ENCODE assay signal across 1 cellular context in the genomic region with DNA sequence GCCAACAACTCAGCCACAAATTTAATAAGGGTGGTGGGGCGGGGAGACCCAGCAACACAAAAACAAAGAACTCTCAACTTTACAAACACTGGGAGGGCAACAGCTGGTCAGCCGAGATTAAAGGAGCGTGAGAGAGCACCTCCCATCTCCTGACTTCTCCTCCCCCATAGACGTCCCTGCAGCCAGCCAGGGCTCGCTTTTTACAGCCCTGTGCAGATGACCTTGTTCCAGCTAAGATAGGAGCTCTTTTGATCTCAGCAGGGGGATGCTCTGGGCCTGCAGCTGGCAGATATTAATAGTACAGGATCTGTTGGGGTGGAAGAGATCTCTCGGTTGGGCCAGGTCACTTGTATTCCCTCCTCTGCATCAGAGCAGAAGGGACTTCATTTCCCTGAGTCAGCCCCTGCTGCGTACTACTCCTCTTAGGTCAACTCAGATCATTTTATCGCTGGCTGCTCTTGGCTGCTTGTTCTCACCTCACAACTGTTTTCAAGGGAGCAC.
TF ChIP-seq lines count a peak whose summit lies in the region.

No MANE protein-coding gene starts in this region.

TF ChIP-seq in K562, 482 proteins besides CTCF, POLR2A, EP300 and RAD21 (continued from another document and continues in another):
- TF ChIP-seq, protein P1, sequence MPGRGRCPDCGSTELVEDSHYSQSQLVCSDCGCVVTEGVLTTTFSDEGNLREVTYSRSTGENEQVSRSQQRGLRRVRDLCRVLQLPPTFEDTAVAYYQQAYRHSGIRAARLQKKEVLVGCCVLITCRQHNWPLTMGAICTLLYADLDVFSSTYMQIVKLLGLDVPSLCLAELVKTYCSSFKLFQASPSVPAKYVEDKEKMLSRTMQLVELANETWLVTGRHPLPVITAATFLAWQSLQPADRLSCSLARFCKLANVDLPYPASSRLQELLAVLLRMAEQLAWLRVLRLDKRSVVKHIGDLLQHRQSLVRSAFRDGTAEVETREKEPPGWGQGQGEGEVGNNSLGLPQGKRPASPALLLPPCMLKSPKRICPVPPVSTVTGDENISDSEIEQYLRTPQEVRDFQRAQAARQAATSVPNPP (IDR thresholded peaks at IDR 0.05; ENCODE audit: borderline replicate concordance, insufficient read depth, insufficient read length) = no peak
- TF ChIP-seq ZNF143 (CRISPR knock-in tag; IDR thresholded peaks at IDR 0.05) (no peak), ZFX (CRISPR knock-in tag; IDR thresholded peaks at IDR 0.05) (peak; percentile 19; the same call in 1 of the 2 replicates), RB1 (IDR thresholded peaks at IDR 0.05; ENCODE audit: low read depth) (no peak), CBX5 (IDR thresholded peaks at IDR 0.05; ENCODE audit: borderline replicate concordance, low read depth) (no peak), ZNF263 (CRISPR knock-in tag; IDR thresholded peaks at IDR 0.05; ENCODE audit: borderline replicate concordance) (peak; percentile 46; the same call in 1 of the 2 replicates), ZNF584 (CRISPR knock-in tag; IDR thresholded peaks at IDR 0.05; ENCODE audit: low read depth) (peak; percentile 35; the same call in 1 of the 2 replicates), ZNF347 (CRISPR knock-in tag; IDR thresholded peaks at IDR 0.05; ENCODE audit: low read depth) (no peak), SMAD3 (CRISPR knock-in tag; conservative IDR thresholded peaks at IDR 0.05) (no peak), HNRNPLL (IDR thresholded peaks at IDR 0.05; ENCODE audit: low read depth, low read length, poor library complexity, severe bottlenecking) (no peak), IRF2 (CRISPR knock-in tag; IDR thresholded peaks at IDR 0.05) (no peak), RBM15 (IDR thresholded peaks at IDR 0.05; ENCODE audit: insufficient read depth, low read length) (no peak), PPARD (CRISPR knock-in tag; IDR thresholded peaks at IDR 0.05) (no peak), PHF20 (IDR thresholded peaks at IDR 0.05; ENCODE audit: partially characterized antibody) (no peak), ZNF561 (CRISPR knock-in tag; conservative IDR thresholded peaks at IDR 0.05) (no peak), ZC3H4 (CRISPR knock-in tag; IDR thresholded peaks at IDR 0.05; ENCODE audit: borderline replicate concordance) (no peak), GTF2E2 (tag; IDR thresholded peaks at IDR 0.05) (no peak), BCL6 (CRISPR knock-in tag; IDR thresholded peaks at IDR 0.05) (no peak), HSF4 (CRISPR knock-in tag; IDR thresholded peaks at IDR 0.05; ENCODE audit: borderline replicate concordance) (no peak), ZNF589 (CRISPR knock-in tag; IDR thresholded peaks at IDR 0.05; ENCODE audit: low read depth) (peak; percentile 91; the same call in 1 of the 2 replicates), SREBF1 (IDR thresholded peaks at IDR 0.05; ENCODE audit: borderline replicate concordance, low read depth, low read length) (peak; percentile 58; the same call in 1 of the 2 replicates), MCM2 (IDR thresholded peaks at IDR 0.05; ENCODE audit: low read depth) (no peak), ZNF197 (CRISPR knock-in tag; IDR thresholded peaks at IDR 0.05; ENCODE audit: low read depth) (0 out of 2 replicates have a peak, but pooled peaks have one; percentile 63), MTA3 (IDR thresholded peaks at IDR 0.05; ENCODE audit: borderline replicate concordance) (no peak), FOXA1 (IDR thresholded peaks at IDR 0.05; ENCODE audit: borderline replicate concordance) (no peak), SIN3B (IDR thresholded peaks at IDR 0.05; ENCODE audit: low read depth) (no peak), GABPB1 (CRISPR knock-in tag; IDR thresholded peaks at IDR 0.05) (0 out of 2 replicates have a peak, but pooled peaks have one; percentile 29), STAT5A (IDR thresholded peaks at IDR 0.05; ENCODE audit: borderline replicate concordance, low read length) (peak; percentile 88), KAT8 (IDR thresholded peaks at IDR 0.05; ENCODE audit: low read depth) (no peak), RBM39 (optimal IDR thresholded peaks at IDR 0.05; ENCODE audit: low read depth, low read length) (no peak), SMARCC2 (IDR thresholded peaks at IDR 0.05; ENCODE audit: low read depth) (peak; percentile 87), ZNF717 (CRISPR knock-in tag; IDR thresholded peaks at IDR 0.05) (no peak), TCFL5 (CRISPR knock-in tag; conservative IDR thresholded peaks at IDR 0.05) (no peak), ZNF174 (CRISPR knock-in tag; IDR thresholded peaks at IDR 0.05) (no peak), SNIP1 (IDR thresholded peaks at IDR 0.05; ENCODE audit: low read depth) (no peak), DACH1 (IDR thresholded peaks at IDR 0.05; ENCODE audit: partially characterized antibody) (peak; percentile 96), ZNF133 (CRISPR knock-in tag; IDR thresholded peaks at IDR 0.05) (no peak), L3MBTL2 (IDR thresholded peaks at IDR 0.05) (0 out of 2 replicates have a peak, but pooled peaks have one; percentile 19)
- TF ChIP-seq, protein P2, sequence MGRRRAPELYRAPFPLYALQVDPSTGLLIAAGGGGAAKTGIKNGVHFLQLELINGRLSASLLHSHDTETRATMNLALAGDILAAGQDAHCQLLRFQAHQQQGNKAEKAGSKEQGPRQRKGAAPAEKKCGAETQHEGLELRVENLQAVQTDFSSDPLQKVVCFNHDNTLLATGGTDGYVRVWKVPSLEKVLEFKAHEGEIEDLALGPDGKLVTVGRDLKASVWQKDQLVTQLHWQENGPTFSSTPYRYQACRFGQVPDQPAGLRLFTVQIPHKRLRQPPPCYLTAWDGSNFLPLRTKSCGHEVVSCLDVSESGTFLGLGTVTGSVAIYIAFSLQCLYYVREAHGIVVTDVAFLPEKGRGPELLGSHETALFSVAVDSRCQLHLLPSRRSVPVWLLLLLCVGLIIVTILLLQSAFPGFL (CRISPR knock-in tag; IDR thresholded peaks at IDR 0.05) = no peak
- TF ChIP-seq, protein P3, sequence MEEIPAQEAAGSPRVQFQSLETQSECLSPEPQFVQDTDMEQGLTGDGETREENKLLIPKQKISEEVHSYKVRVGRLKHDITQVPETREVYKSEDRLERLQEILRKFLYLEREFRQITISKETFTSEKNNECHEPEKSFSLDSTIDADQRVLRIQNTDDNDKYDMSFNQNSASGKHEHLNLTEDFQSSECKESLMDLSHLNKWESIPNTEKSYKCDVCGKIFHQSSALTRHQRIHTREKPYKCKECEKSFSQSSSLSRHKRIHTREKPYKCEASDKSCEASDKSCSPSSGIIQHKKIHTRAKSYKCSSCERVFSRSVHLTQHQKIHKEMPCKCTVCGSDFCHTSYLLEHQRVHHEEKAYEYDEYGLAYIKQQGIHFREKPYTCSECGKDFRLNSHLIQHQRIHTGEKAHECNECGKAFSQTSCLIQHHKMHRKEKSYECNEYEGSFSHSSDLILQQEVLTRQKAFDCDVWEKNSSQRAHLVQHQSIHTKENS (CRISPR knock-in tag; IDR thresholded peaks at IDR 0.05) = no peak
- TF ChIP-seq, protein P4, sequence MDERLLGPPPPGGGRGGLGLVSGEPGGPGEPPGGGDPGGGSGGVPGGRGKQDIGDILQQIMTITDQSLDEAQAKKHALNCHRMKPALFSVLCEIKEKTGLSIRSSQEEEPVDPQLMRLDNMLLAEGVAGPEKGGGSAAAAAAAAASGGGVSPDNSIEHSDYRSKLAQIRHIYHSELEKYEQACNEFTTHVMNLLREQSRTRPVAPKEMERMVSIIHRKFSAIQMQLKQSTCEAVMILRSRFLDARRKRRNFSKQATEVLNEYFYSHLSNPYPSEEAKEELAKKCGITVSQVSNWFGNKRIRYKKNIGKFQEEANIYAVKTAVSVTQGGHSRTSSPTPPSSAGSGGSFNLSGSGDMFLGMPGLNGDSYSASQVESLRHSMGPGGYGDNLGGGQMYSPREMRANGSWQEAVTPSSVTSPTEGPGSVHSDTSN (CRISPR knock-in tag; IDR thresholded peaks at IDR 0.05; ENCODE audit: low read depth) = no peak
- TF ChIP-seq, protein P4 (tag; conservative IDR thresholded peaks at IDR 0.05; ENCODE audit: low read depth) = peak; percentile 67
- TF ChIP-seq, protein P5, sequence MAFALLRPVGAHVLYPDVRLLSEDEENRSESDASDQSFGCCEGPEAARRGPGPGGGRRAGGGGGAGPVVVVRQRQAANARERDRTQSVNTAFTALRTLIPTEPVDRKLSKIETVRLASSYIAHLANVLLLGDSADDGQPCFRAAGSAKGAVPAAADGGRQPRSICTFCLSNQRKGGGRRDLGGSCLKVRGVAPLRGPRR (CRISPR knock-in tag; IDR thresholded peaks at IDR 0.05) = no peak
- TF ChIP-seq, protein P6, sequence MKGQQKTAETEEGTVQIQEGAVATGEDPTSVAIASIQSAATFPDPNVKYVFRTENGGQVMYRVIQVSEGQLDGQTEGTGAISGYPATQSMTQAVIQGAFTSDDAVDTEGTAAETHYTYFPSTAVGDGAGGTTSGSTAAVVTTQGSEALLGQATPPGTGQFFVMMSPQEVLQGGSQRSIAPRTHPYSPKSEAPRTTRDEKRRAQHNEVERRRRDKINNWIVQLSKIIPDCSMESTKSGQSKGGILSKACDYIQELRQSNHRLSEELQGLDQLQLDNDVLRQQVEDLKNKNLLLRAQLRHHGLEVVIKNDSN (CRISPR knock-in tag; IDR thresholded peaks at IDR 0.05) = no peak
- TF ChIP-seq, protein P7, sequence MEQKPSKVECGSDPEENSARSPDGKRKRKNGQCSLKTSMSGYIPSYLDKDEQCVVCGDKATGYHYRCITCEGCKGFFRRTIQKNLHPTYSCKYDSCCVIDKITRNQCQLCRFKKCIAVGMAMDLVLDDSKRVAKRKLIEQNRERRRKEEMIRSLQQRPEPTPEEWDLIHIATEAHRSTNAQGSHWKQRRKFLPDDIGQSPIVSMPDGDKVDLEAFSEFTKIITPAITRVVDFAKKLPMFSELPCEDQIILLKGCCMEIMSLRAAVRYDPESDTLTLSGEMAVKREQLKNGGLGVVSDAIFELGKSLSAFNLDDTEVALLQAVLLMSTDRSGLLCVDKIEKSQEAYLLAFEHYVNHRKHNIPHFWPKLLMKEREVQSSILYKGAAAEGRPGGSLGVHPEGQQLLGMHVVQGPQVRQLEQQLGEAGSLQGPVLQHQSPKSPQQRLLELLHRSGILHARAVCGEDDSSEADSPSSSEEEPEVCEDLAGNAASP (IDR thresholded peaks at IDR 0.05) = no peak
- TF ChIP-seq, protein P8, sequence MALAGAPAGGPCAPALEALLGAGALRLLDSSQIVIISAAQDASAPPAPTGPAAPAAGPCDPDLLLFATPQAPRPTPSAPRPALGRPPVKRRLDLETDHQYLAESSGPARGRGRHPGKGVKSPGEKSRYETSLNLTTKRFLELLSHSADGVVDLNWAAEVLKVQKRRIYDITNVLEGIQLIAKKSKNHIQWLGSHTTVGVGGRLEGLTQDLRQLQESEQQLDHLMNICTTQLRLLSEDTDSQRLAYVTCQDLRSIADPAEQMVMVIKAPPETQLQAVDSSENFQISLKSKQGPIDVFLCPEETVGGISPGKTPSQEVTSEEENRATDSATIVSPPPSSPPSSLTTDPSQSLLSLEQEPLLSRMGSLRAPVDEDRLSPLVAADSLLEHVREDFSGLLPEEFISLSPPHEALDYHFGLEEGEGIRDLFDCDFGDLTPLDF (CRISPR knock-in tag; IDR thresholded peaks at IDR 0.05) = no peak
- TF ChIP-seq, protein P9, sequence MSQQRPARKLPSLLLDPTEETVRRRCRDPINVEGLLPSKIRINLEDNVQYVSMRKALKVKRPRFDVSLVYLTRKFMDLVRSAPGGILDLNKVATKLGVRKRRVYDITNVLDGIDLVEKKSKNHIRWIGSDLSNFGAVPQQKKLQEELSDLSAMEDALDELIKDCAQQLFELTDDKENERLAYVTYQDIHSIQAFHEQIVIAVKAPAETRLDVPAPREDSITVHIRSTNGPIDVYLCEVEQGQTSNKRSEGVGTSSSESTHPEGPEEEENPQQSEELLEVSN (IDR thresholded peaks at IDR 0.05; ENCODE audit: borderline replicate concordance in 1 of 2, extremely low read depth in 1 of 2, insufficient read depth in 1 of 2, insufficient read length in 1 of 2, low read depth in 1 of 2, low read length in 1 of 2, poor library complexity in 1 of 2, severe bottlenecking in 1 of 2) = no peak
- TF ChIP-seq, protein P10, sequence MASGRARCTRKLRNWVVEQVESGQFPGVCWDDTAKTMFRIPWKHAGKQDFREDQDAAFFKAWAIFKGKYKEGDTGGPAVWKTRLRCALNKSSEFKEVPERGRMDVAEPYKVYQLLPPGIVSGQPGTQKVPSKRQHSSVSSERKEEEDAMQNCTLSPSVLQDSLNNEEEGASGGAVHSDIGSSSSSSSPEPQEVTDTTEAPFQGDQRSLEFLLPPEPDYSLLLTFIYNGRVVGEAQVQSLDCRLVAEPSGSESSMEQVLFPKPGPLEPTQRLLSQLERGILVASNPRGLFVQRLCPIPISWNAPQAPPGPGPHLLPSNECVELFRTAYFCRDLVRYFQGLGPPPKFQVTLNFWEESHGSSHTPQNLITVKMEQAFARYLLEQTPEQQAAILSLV (tag; IDR thresholded peaks at IDR 0.05) = no peak
- TF ChIP-seq, protein P11, sequence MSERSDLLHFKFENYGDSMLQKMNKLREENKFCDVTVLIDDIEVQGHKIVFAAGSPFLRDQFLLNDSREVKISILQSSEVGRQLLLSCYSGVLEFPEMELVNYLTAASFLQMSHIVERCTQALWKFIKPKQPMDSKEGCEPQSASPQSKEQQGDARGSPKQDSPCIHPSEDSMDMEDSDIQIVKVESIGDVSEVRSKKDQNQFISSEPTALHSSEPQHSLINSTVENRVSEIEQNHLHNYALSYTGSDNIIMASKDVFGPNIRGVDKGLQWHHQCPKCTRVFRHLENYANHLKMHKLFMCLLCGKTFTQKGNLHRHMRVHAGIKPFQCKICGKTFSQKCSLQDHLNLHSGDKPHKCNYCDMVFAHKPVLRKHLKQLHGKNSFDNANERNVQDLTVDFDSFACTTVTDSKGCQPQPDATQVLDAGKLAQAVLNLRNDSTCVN (CRISPR knock-in tag; IDR thresholded peaks at IDR 0.05) = no peak
- TF ChIP-seq, protein P12, sequence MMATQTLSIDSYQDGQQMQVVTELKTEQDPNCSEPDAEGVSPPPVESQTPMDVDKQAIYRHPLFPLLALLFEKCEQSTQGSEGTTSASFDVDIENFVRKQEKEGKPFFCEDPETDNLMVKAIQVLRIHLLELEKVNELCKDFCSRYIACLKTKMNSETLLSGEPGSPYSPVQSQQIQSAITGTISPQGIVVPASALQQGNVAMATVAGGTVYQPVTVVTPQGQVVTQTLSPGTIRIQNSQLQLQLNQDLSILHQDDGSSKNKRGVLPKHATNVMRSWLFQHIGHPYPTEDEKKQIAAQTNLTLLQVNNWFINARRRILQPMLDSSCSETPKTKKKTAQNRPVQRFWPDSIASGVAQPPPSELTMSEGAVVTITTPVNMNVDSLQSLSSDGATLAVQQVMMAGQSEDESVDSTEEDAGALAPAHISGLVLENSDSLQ (IDR thresholded peaks at IDR 0.05) = peak; percentile 86
- TF ChIP-seq, protein P13, sequence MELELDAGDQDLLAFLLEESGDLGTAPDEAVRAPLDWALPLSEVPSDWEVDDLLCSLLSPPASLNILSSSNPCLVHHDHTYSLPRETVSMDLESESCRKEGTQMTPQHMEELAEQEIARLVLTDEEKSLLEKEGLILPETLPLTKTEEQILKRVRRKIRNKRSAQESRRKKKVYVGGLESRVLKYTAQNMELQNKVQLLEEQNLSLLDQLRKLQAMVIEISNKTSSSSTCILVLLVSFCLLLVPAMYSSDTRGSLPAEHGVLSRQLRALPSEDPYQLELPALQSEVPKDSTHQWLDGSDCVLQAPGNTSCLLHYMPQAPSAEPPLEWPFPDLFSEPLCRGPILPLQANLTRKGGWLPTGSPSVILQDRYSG (tag; conservative IDR thresholded peaks at IDR 0.05; ENCODE audit: low read depth) = peak; percentile 73; the same call in 1 of the 2 replicates
